Comparison of ENCODE assay signal across 25 cellular contexts in genomic region chr3:64509216-64509615, GRCh38.
"Had no signal": no experiment of that assay in that cellular context is flagged by ENCODE, and none has a peak within 500 bp of the region (broad histone marks: within the 10 kb centered on the region; RNA-seq: fewer than 3 reads in every experiment).

No MANE protein-coding gene starts in this region.

- ATAC-seq: left colon; natural killer cell; right cardiac atrium; sciatic nerve; stimulated activated effector memory CD8-positive, alpha-beta T cell treated with anti-CD3 and anti-CD28 coated beads, Interleukin-12 subunit alpha, Interleukin-12 subunit beta, amount 100 ng/mL, for 72 hours; upper lobe of right lung had no signal

- H3K4me1 ChIP-seq: suprapubic skin, tibial artery had no signal

- H3K4me2 ChIP-seq: neural progenitor cell had no signal

- DNase-seq: hypothalamus; immature natural killer cell; kidney; left colon; left lung; mesendoderm; naive B cell; natural killer cell; nephron progenitor cell; occipital lobe; right cardiac atrium; small intestine; spleen; stimulated activated CD4-positive, alpha-beta T cell treated with anti-CD3 and anti-CD28 coated beads, Interleukin-4, amount 100 ng/mL, for 24 hours; stimulated activated naive CD4-positive, alpha-beta T cell; tibial artery; trophoblast cell; upper lobe of right lung had no signal

- H3K9ac ChIP-seq: neural progenitor cell had no signal

- H3K36me3 ChIP-seq: left lung, neural progenitor cell, neutrophil, spleen, suprapubic skin, thoracic aorta, tibial artery, upper lobe of right lung had no signal

- H3K27me3 ChIP-seq: left lung, neural progenitor cell, neutrophil, suprapubic skin, tibial artery, upper lobe of right lung had no signal

- H3K27ac ChIP-seq: left lung, neural progenitor cell, neutrophil, spleen, suprapubic skin, thoracic aorta, tibial artery, upper lobe of right lung had no signal

- H2AFZ ChIP-seq: neural progenitor cell had no signal

- H3K4me3 ChIP-seq: left lung, lung, neural progenitor cell, spleen, suprapubic skin, thoracic aorta, tibial artery, upper lobe of right lung had no signal

- H3K9me3 ChIP-seq: neutrophil, suprapubic skin, thoracic aorta, tibial artery, upper lobe of right lung had no signal
